8 cellular contexts compared by ENCODE assay signal in the genomic region with DNA sequence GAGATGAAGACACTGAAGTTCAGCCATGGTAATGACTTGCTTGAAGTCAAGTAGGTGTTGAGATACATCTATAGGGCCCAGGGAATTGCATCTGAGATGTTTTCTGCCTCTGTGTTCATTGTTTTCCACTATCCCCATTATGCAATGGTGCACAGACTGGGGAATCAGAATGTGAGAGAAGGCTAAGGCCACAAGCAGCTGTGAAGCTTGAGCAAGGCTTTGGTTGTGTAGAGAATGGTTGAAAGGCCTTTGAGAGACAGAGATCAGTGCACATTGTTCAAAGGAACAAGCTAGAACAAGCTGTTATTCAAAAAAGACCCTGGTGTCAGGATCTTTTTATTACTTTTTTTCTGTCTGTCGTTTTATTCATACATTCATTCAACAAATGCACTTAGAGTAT.
"Had no signal": no experiment of that assay in that cellular context is flagged by ENCODE, and none has a peak within 500 bp of the region (broad histone marks: within the 10 kb centered on the region; RNA-seq: fewer than 3 reads in every experiment).

No MANE protein-coding gene starts in this region.

- DNase-seq: GDM1, GF-D8 had no signal

- ATAC-seq: GM12878 had no signal

- H3K4me3 ChIP-seq: GM12878 had no signal

- FAIRE-seq: G401.6, GM12878, GM12891, GM12892, GM18507, GM19239 had no signal
